Comparison of ENCODE assay signal across 1 cellular context in genomic region chr14:59483360-59483759, GRCh38.
TF ChIP-seq lines count a peak whose summit lies in the region.

No MANE protein-coding gene starts in this region.

TF ChIP-seq in HCT116, 20 proteins besides CTCF, POLR2A, EP300 and RAD21 (continued from another document):
- TF ChIP-seq SP1 (IDR thresholded peaks at IDR 0.05; ENCODE audit: low read depth) = no peak
- no peak for TF ChIP-seq CEBPB (IDR thresholded peaks at IDR 0.05; ENCODE audit: low read depth)
- no peak for TF ChIP-seq EZH2phosphoT487 (IDR thresholded peaks at IDR 0.05; ENCODE audit: borderline replicate concordance)
- no peak for TF ChIP-seq ZBTB33 (IDR thresholded peaks at IDR 0.05; ENCODE audit: extremely low read depth, insufficient replicate concordance, low read length)
- TF ChIP-seq ELF1 (IDR thresholded peaks at IDR 0.05; ENCODE audit: borderline replicate concordance, low read depth) = no peak
- no peak for TF ChIP-seq ATF3 (IDR thresholded peaks at IDR 0.05)
